In genomic region chr11:62575156-62575555, GRCh38 we compare ENCODE assay signal across 8 cellular contexts. TPM values are rescaled to one million over a fixed set of nuclear protein-coding genes. Genes with fewer than 3 reads are reported as not detected.
DNase-seq lines count a peak whose midpoint lies in the region; ATAC-seq and TF ChIP-seq lines count a peak whose summit lies in the region.

No MANE protein-coding gene starts in this region.

- peak overlapping the region; percentile 99 for H3K27ac ChIP-seq in temporal lobe (ENCODE audit: low read depth, low read length)

- peak overlapping the region; percentile 92 for H3K27ac Mint-ChIP-seq in T-helper 1 cell treated with Interleukin-12 subunit alpha and Interleukin-12 subunit beta and Interleukin-4 antibody, amounts not matched to agents 30 μg/mL and 1 μg/mL, for 36 hours
- peak overlapping the region; percentile 95 for H3K27ac Mint-ChIP-seq in activated naive CD8-positive, alpha-beta T cell treated with anti-CD3 and anti-CD28 coated beads, Interleukin-2, amount 10 ng/mL, durations not matched to agents 7 days and 5 days
- H3K27ac Mint-ChIP-seq in immature natural killer cell, result peak overlapping the region in 5 of 6 donors; percentile 88 to 95 (median 93)

- DNase-seq in T-helper 1 cell (no peak), immature natural killer cell (no peak), GM13977 (ENCODE audit: low spot score) (no peak), NCI-H82 (lab: John Stamatoyannopoulos, UW) (no peak), NCI-H2171 treated with DMSO at 0.1 percent for 48 hours (lab: John Stamatoyannopoulos, UW) (no peak)
- DNase-seq in activated naive CD8-positive, alpha-beta T cell treated with anti-CD3 and anti-CD28 coated beads, Interleukin-2, amount 10 ng/mL, durations not matched to agents 7 days and 5 days, result no peak

- H3K4me3 Mint-ChIP-seq in T-helper 1 cell treated with Interleukin-12 subunit alpha and Interleukin-12 subunit beta and Interleukin-4 antibody, amounts not matched to agents 30 μg/mL and 1 μg/mL, for 36 hours, result peak overlapping the region; percentile 100
- H3K4me3 Mint-ChIP-seq in activated naive CD8-positive, alpha-beta T cell treated with anti-CD3 and anti-CD28 coated beads, Interleukin-2, amount 10 ng/mL, durations not matched to agents 7 days and 5 days, result peak overlapping the region; percentile 99
- H3K4me3 Mint-ChIP-seq in immature natural killer cell, result peak overlapping the region; percentile 97 to 98 (median 97)

- no peaks in the 10 kb centered on the region for H3K9me3 Mint-ChIP-seq in T-helper 1 cell treated with Interleukin-12 subunit alpha and Interleukin-12 subunit beta and Interleukin-4 antibody, amounts not matched to agents 30 μg/mL and 1 μg/mL, for 36 hours
- H3K9me3 Mint-ChIP-seq in activated naive CD8-positive, alpha-beta T cell treated with anti-CD3 and anti-CD28 coated beads, Interleukin-2, amount 10 ng/mL, durations not matched to agents 7 days and 5 days, result no peaks in the 10 kb centered on the region
- H3K9me3 Mint-ChIP-seq in immature natural killer cell, result no peaks in the 10 kb centered on the region

- no peaks in the 10 kb centered on the region for H3K27me3 Mint-ChIP-seq in T-helper 1 cell treated with Interleukin-12 subunit alpha and Interleukin-12 subunit beta and Interleukin-4 antibody, amounts not matched to agents 30 μg/mL and 1 μg/mL, for 36 hours (ENCODE audit: low read depth)
- no peaks in the 10 kb centered on the region for H3K27me3 Mint-ChIP-seq in activated naive CD8-positive, alpha-beta T cell treated with anti-CD3 and anti-CD28 coated beads, Interleukin-2, amount 10 ng/mL, durations not matched to agents 7 days and 5 days
- peaks cover 5 to 11% (median 9%) of the 10 kb centered on the region in 3 donors for H3K27me3 Mint-ChIP-seq in immature natural killer cell (ENCODE audit: low read depth in 3 of 3)

- POLR2A ChIA-PET in activated naive CD8-positive, alpha-beta T cell treated with anti-CD3 and anti-CD28 coated beads, Interleukin-2, amount 10 ng/mL, durations not matched to agents 7 days and 5 days (lab: Charles Lee), result interaction anchor here (0.8 to 3.3 kb wide), 11 partner anchors 9 to 281 kb away, joined by 3 to 68 read pairs (median 10); partner anchors contain the start of genes B3GAT3, C11orf98, CSKMT and HNRNPUL2

- H3K4me1 Mint-ChIP-seq in T-helper 1 cell treated with Interleukin-12 subunit alpha and Interleukin-12 subunit beta and Interleukin-4 antibody, amounts not matched to agents 30 μg/mL and 1 μg/mL, for 36 hours (ENCODE audit: low read depth), result peaks cover 39% of the 10 kb centered on the region
- peaks cover 38% of the 10 kb centered on the region for H3K4me1 Mint-ChIP-seq in activated naive CD8-positive, alpha-beta T cell treated with anti-CD3 and anti-CD28 coated beads, Interleukin-2, amount 10 ng/mL, durations not matched to agents 7 days and 5 days
- H3K4me1 Mint-ChIP-seq in immature natural killer cell, result peaks cover 39 to 49% of the 10 kb centered on the region in 2 donors

- no peak for ATAC-seq in activated naive CD8-positive, alpha-beta T cell treated with anti-CD3 and anti-CD28 coated beads, Interleukin-2, amount 10 ng/mL, durations not matched to agents 7 days and 5 days (ENCODE audit: low read depth)

- in situ Hi-C loops in GM13977 (cut with MboI; ENCODE audit: low pct_unique_long_range_greater_than_20kb, low sequenced_read_pairs, unreplicated experiment), result no loop called here

- H3K36me3 Mint-ChIP-seq in T-helper 1 cell treated with Interleukin-12 subunit alpha and Interleukin-12 subunit beta and Interleukin-4 antibody, amounts not matched to agents 30 μg/mL and 1 μg/mL, for 36 hours (ENCODE audit: low read depth), result peaks cover 40% of the 10 kb centered on the region
- H3K36me3 Mint-ChIP-seq in activated naive CD8-positive, alpha-beta T cell treated with anti-CD3 and anti-CD28 coated beads, Interleukin-2, amount 10 ng/mL, durations not matched to agents 7 days and 5 days, result peaks cover 40% of the 10 kb centered on the region
- peaks cover 14 to 28% (median 20%) of the 10 kb centered on the region in 3 donors for H3K36me3 Mint-ChIP-seq in immature natural killer cell

- no peak for TF ChIP-seq CTCF in GM13977 (IDR thresholded peaks at IDR 0.05; ENCODE audit: extremely low read depth, insufficient read depth, missing control alignments)

RNA-seq across cellular contexts. Expression of gene EEF1G, which starts 1.5 kb away (rescaled TPM):
- total RNA-seq in activated naive CD8-positive, alpha-beta T cell treated with anti-CD3 and anti-CD28 coated beads, Interleukin-2, amount 10 ng/mL, durations not matched to agents 7 days and 5 days, result 1,000 to 10,000 TPM; 1,132 to 1,152 TPM
- 100 to 1,000 TPM; 628 to 849 (median 821) TPM for polyA plus RNA-seq in immature natural killer cell
- total RNA-seq in temporal lobe, result 1,313 TPM

RNA-seq across cellular contexts. Expression of gene TUT1, which starts 16.2 kb away (rescaled TPM):
- total RNA-seq in activated naive CD8-positive, alpha-beta T cell treated with anti-CD3 and anti-CD28 coated beads, Interleukin-2, amount 10 ng/mL, durations not matched to agents 7 days and 5 days, result 10 to 100 TPM; 27.2 to 38.2 TPM
- polyA plus RNA-seq in immature natural killer cell, result 10 to 100 TPM in 2 of 3 donors, 1 to 10 TPM in 1; 7.3 to 16.2 (median 12.5) TPM
- total RNA-seq in temporal lobe, result 6.1 TPM

RNA-seq across cellular contexts. Expression of gene MTA2, which starts 26.5 kb away (rescaled TPM):
- 100 to 1,000 TPM; 231 to 233 TPM for total RNA-seq in activated naive CD8-positive, alpha-beta T cell treated with anti-CD3 and anti-CD28 coated beads, Interleukin-2, amount 10 ng/mL, durations not matched to agents 7 days and 5 days
- 10 to 100 TPM in 2 of 3 donors, 1 to 10 TPM in 1; 9.7 to 48.4 (median 22.4) TPM for polyA plus RNA-seq in immature natural killer cell
- 83.6 TPM for total RNA-seq in temporal lobe

RNA-seq across cellular contexts. Expression of gene AHNAK, which starts 28.6 kb away (rescaled TPM):
- 100 to 1,000 TPM; 278 to 344 TPM for total RNA-seq in activated naive CD8-positive, alpha-beta T cell treated with anti-CD3 and anti-CD28 coated beads, Interleukin-2, amount 10 ng/mL, durations not matched to agents 7 days and 5 days
- polyA plus RNA-seq in immature natural killer cell, result 100 to 1,000 TPM in 1 of 3 donors, 10 to 100 TPM in 2; 45.0 to 217 (median 57.2) TPM
- total RNA-seq in temporal lobe, result 32.9 TPM

RNA-seq across cellular contexts. Expression of gene EML3, which starts 37.4 kb away (rescaled TPM):
- 100 to 1,000 TPM; 183 to 185 TPM for total RNA-seq in activated naive CD8-positive, alpha-beta T cell treated with anti-CD3 and anti-CD28 coated beads, Interleukin-2, amount 10 ng/mL, durations not matched to agents 7 days and 5 days
- polyA plus RNA-seq in immature natural killer cell, result 10 to 100 TPM; 15.9 to 25.8 (median 17.9) TPM
- 4.2 TPM for total RNA-seq in temporal lobe
